19 cellular contexts compared by ENCODE assay signal in the genomic region with DNA sequence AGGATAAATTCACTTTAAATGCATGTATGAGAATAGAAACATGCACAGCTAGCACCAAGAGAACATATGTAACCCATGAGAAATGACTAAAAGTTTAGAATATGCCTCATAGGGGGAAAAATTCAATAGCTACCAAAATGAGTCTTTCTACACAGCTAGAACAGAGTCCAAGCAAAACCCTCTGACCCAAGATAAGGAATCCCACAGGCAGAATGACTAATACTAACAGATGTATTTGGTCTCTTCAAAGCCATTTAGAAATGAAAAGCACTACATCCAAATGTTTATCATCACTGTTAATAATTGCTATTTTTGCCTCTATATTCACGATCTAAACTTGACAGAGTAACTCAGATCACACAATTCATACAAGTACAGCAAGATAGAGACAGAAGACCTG. TPM values are rescaled to one million over a fixed set of nuclear protein-coding genes. Genes with fewer than 3 reads are reported as not detected.
DNase-seq lines count a peak whose midpoint lies in the region; ATAC-seq, FAIRE-seq and TF ChIP-seq lines count a peak whose summit lies in the region.
"Had no signal": no experiment of that assay in that cellular context is flagged by ENCODE, and none has a peak within 500 bp of the region (broad histone marks: within the 10 kb centered on the region; RNA-seq: fewer than 3 reads in every experiment).

No MANE protein-coding gene starts in this region.

- peaks cover 47% of the 10 kb centered on the region for H3K4me1 Mint-ChIP-seq in astrocyte (ENCODE audit: low read depth, unreplicated experiment)
- H3K4me1 Mint-ChIP-seq: B cell had no signal

- H3K4me3 ChIP-seq in A549 (no peak overlapping the region), astrocyte (ENCODE audit: insufficient read depth, low read depth, low read length) (peak overlapping the region; percentile 12)
- H3K4me3 ChIP-seq: upper lobe of left lung had no signal

- ATAC-seq in A549 (no peak), GM21515 (IDR thresholded peaks at IDR 0.05; ENCODE audit: unreplicated experiment) (no peak), HG02870 (IDR thresholded peaks at IDR 0.05; ENCODE audit: unreplicated experiment) (no peak)

- H3K36me3 Mint-ChIP-seq in astrocyte (ENCODE audit: low read depth, unreplicated experiment) = no peaks in the 10 kb centered on the region

- no peak for TF ChIP-seq POLR2A in A549 (IDR thresholded peaks at IDR 0.05; ENCODE audit: low read length)

- peaks cover 33% of the 10 kb centered on the region for H3K4me1 ChIP-seq in A549
- peaks cover 42% of the 10 kb centered on the region for H3K4me1 ChIP-seq in astrocyte (ENCODE audit: insufficient read depth, low read length)

- DNase-seq in A549 (ENCODE audit: low read depth in 1 of 2, low spot score in 1 of 2) (no peak), HCEC 1CT (peak; percentile 79), astrocyte (ENCODE audit: low read depth) (peak; percentile 94), hepatic stellate cell (ENCODE audit: low spot score) (peak; percentile 67), NOMO-1 treated with dmso at 0.1 percent for 144 hours (lab: John Stamatoyannopoulos, UW; ENCODE audit: unreplicated experiment) (no peak), NOMO-1 treated with DMSO at 0.1 percent for 48 hours (lab: John Stamatoyannopoulos, UW; ENCODE audit: unreplicated experiment) (no peak)
- DNase-seq: activated T-cell treated with anti-CD3 and anti-CD28 coated beads, Interleukin-2, amount 50 U/mL, for 1 hour; amygdala; DMS79 treated with DMSO at 0.1 percent for 48 hours; Kasumi-1; NCI-H187; NCI-H774; nucleus accumbens; stimulated activated CD8-positive, alpha-beta memory T cell treated with anti-CD3 and anti-CD28 coated beads, Interleukin-4, amount 100 ng/mL, for 48 hours; upper lobe of left lung had no signal

- no peak overlapping the region for H3K4me3 Mint-ChIP-seq in astrocyte (ENCODE audit: unreplicated experiment)
- H3K4me3 Mint-ChIP-seq: B cell had no signal

- H3K27ac Mint-ChIP-seq in astrocyte (ENCODE audit: unreplicated experiment) = peak overlapping the region; percentile 59
- H3K27ac Mint-ChIP-seq: B cell had no signal

- H4K20me1 ChIP-seq in astrocyte (ENCODE audit: insufficient read depth, low read length) = no peaks in the 10 kb centered on the region

- peak overlapping the region; percentile 69 for H3K9ac ChIP-seq in astrocyte (ENCODE audit: low read length)

- H3K27me3 ChIP-seq in astrocyte (ENCODE audit: insufficient read depth, low read length) = no peaks in the 10 kb centered on the region
- H3K27me3 ChIP-seq: upper lobe of left lung had no signal

- CTCF ChIA-PET in A549 (lab: Yijun Ruan, JAX) = interaction anchor here (0.9 to 1.4 kb wide), 2 partner anchors 334 to 335 kb away, joined by 4 read pairs; partner anchors contain the start of gene SRGAP1

- H3K4me2 ChIP-seq in A549 = peak overlapping the region; percentile 37
- H3K4me2 ChIP-seq in astrocyte (ENCODE audit: low read length) = peak overlapping the region; percentile 73

- H2AFZ ChIP-seq in astrocyte (ENCODE audit: low read depth, low read length) = no peak overlapping the region

- TF ChIP-seq RAD21 in A549 (conservative IDR thresholded peaks at IDR 0.05 in 1 of 2, IDR thresholded peaks at IDR 0.05 in 1 of 2) = no peak

- TF ChIP-seq CTCF in A549 (IDR thresholded peaks at IDR 0.05) (no peak), astrocyte (IDR thresholded peaks at IDR 0.05; ENCODE audit: insufficient read depth, low read depth, low read length) (no peak)

- no peak for TF ChIP-seq EP300 in A549 (IDR thresholded peaks at IDR 0.05)

- H3K9me3 ChIP-seq in A549 = no peaks in the 10 kb centered on the region
- no peaks in the 10 kb centered on the region for H3K9me3 ChIP-seq in astrocyte (ENCODE audit: insufficient read depth, low read depth, low read length)
- H3K9me3 ChIP-seq: upper lobe of left lung had no signal

- POLR2A ChIA-PET in A549 (lab: Yijun Ruan, JAX) = no interaction called here

- H3K79me2 ChIP-seq in astrocyte (ENCODE audit: insufficient read depth, low read length) = no peaks in the 10 kb centered on the region

- H3K9me3 Mint-ChIP-seq in astrocyte (ENCODE audit: unreplicated experiment) = no peaks in the 10 kb centered on the region

- FAIRE-seq in A549 (lab: Jason Lieb, UNC) = no peak
- FAIRE-seq in astrocyte (lab: Jason Lieb, UNC) = peak; percentile 93
- FAIRE-seq: GM12891 had no signal

- no peaks in the 10 kb centered on the region for H3K27me3 Mint-ChIP-seq in astrocyte (ENCODE audit: low read depth, unreplicated experiment)
- H3K27me3 Mint-ChIP-seq: B cell had no signal

- no peaks in the 10 kb centered on the region for H3K36me3 ChIP-seq in astrocyte (ENCODE audit: insufficient read depth, low read length)
- H3K36me3 ChIP-seq: upper lobe of left lung had no signal

- H3K27ac ChIP-seq in A549 = peak overlapping the region in 1 of 2 experiments; percentile 38; a peak in 3 of 6 replicates
- H3K27ac ChIP-seq in astrocyte (ENCODE audit: low read depth, low read length) = peak overlapping the region; percentile 84
- H3K27ac ChIP-seq: upper lobe of left lung had no signal

- WGBS in A549 (ENCODE audit: missing lambda C conversion rate) = 4% methylated on average over 1 of the region's 1 CpG

TF ChIP-seq in A549, 52 proteins besides CTCF, POLR2A, EP300 and RAD21:
- TF ChIP-seq ZSCAN20 (CRISPR knock-in tag; IDR thresholded peaks at IDR 0.05) (no peak), TP53 (CRISPR knock-in tag; IDR thresholded peaks at IDR 0.05) (no peak), FOSL2 (IDR thresholded peaks at IDR 0.05) (no peak; the same call in 1 of the 2 replicates), FOSL2 (CRISPR knock-in tag; IDR thresholded peaks at IDR 0.05) (no peak), TFCP2L1 (CRISPR knock-in tag; IDR thresholded peaks at IDR 0.05) (no peak), POLR2AphosphoS2 (conservative IDR thresholded peaks at IDR 0.05; ENCODE audit: low read length) (no peak), HOXB5 (CRISPR knock-in tag; IDR thresholded peaks at IDR 0.05) (no peak), REST (IDR thresholded peaks at IDR 0.05) (no peak), CBX2 (IDR thresholded peaks at IDR 0.05; ENCODE audit: borderline replicate concordance, low read depth) (no peak), CEBPB (IDR thresholded peaks at IDR 0.05) (no peak), EHF (CRISPR knock-in tag; IDR thresholded peaks at IDR 0.05) (no peak)
- TF ChIP-seq, protein P1, sequence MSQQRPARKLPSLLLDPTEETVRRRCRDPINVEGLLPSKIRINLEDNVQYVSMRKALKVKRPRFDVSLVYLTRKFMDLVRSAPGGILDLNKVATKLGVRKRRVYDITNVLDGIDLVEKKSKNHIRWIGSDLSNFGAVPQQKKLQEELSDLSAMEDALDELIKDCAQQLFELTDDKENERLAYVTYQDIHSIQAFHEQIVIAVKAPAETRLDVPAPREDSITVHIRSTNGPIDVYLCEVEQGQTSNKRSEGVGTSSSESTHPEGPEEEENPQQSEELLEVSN (IDR thresholded peaks at IDR 0.05; ENCODE audit: borderline replicate concordance, low read depth) = no peak
- TF ChIP-seq, protein P2, sequence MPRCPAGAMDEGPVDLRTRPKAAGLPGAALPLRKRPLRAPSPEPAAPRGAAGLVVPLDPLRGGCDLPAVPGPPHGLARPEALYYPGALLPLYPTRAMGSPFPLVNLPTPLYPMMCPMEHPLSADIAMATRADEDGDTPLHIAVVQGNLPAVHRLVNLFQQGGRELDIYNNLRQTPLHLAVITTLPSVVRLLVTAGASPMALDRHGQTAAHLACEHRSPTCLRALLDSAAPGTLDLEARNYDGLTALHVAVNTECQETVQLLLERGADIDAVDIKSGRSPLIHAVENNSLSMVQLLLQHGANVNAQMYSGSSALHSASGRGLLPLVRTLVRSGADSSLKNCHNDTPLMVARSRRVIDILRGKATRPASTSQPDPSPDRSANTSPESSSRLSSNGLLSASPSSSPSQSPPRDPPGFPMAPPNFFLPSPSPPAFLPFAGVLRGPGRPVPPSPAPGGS (IDR thresholded peaks at IDR 0.05) = no peak

RNA-seq across cellular contexts. Expression of gene KICS2, which starts 44.0 kb away (rescaled TPM):
- polyA plus RNA-seq in A549 (2011; rRNA removed) = 21.4 and 22.5 TPM in 2 replicates
- polyA plus RNA-seq in A549 (2012; cell fraction: cytosol; rRNA removed) = 8.9 and 10.4 TPM in 2 replicates
- 7.1 and 9.7 TPM in 2 replicates for polyA plus RNA-seq in A549 (2012; cell fraction: nucleus; rRNA removed)
- 9.1 to 9.6 TPM (median 9.4 TPM) in 3 replicates for polyA plus RNA-seq in A549 (2017; fragmentation: RNase III; extraction: RNeasy Plus Mini Kit Qiagen cat#74134 plus additional on column Dnase treatment)
- polyA minus RNA-seq in A549 (2011; rRNA and poly(A)+ RNA removed) = 28.3 and 29.1 TPM in 2 replicates
- 3.8 and 4.1 TPM in 2 replicates for total RNA-seq in astrocyte

Comparison
In these comparisons a context has a peak if more than half of its experiments do, and no peak if none do; other contexts are left out.
1. DNase-seq: peak in HCEC 1CT (single experiment), astrocyte (single experiment) and hepatic stellate cell (single experiment); none in A549 (0 of 2), NOMO-1 treated with dmso at 0.1 percent for 144 hours (single experiment) and NOMO-1 treated with DMSO at 0.1 percent for 48 hours (single experiment).